ENCODE assay signal across 26 cellular contexts in genomic region chr1:230926182-230926581, GRCh38. TPM values are rescaled to one million over a fixed set of nuclear protein-coding genes. Genes with fewer than 3 reads are reported as not detected.
DNase-seq lines count a peak whose midpoint lies in the region; ATAC-seq, FAIRE-seq and TF ChIP-seq lines count a peak whose summit lies in the region.
"Had no signal": no experiment of that assay in that cellular context is flagged by ENCODE, and none has a peak within 500 bp of the region (broad histone marks: within the 10 kb centered on the region; RNA-seq: fewer than 3 reads in every experiment).

No MANE protein-coding gene starts in this region.

- peak overlapping the region; percentile 9 for H3K27ac Mint-ChIP-seq in CD4-positive, alpha-beta T cell
- H3K27ac Mint-ChIP-seq in Caco-2 (ENCODE audit: unreplicated experiment) = peak overlapping the region; percentile 67
- H3K27ac Mint-ChIP-seq: CD8-positive, alpha-beta T cell had no signal

- no peak for TF ChIP-seq EP300 in HepG2 (IDR thresholded peaks at IDR 0.05; ENCODE audit: low read depth in 2 of 2, low read length in 2 of 2)
- TF ChIP-seq EP300 in HepG2 (CRISPR knock-in tag; IDR thresholded peaks at IDR 0.05; ENCODE audit: borderline replicate concordance) = no peak

- intact Hi-C loops in CD4-positive, alpha-beta T cell (cut with DNase I, micrococcal nuclease) = no loop called here
- intact Hi-C loops in Caco-2 (cut with micrococcal nuclease; ENCODE audit: unreplicated experiment) (no loop called here), gastrocnemius medialis (cut with DNase I; ENCODE audit: low total_unique reads) (no loop called here), HepG2 (cut with micrococcal nuclease; ENCODE audit: unreplicated experiment) (no loop called here)

- BruUV-seq in Caco-2 (replicated peaks; lab: Mats Ljungman, UMichigan) = no TSS peak
- no TSS peak for BruUV-seq in HepG2 (replicated peaks; lab: Mats Ljungman, UMichigan)

- H3K9me2 ChIP-seq in hepatocyte (replicated peaks; ENCODE audit: insufficient read depth) = no peaks in the 10 kb centered on the region

- H3K36me3 Mint-ChIP-seq in CD4-positive, alpha-beta T cell (ENCODE audit: low read depth) = peaks cover 90% of the 10 kb centered on the region
- H3K36me3 Mint-ChIP-seq in Caco-2 (ENCODE audit: insufficient read depth, unreplicated experiment) = peaks cover 86% of the 10 kb centered on the region

- no peaks in the 10 kb centered on the region for H3K9me3 Mint-ChIP-seq in CD4-positive, alpha-beta T cell
- peaks cover 11% of the 10 kb centered on the region for H3K9me3 Mint-ChIP-seq in Caco-2 (ENCODE audit: unreplicated experiment)
- H3K9me3 Mint-ChIP-seq: CD14-positive monocyte; CD4-positive, CD25-positive, alpha-beta regulatory T cell; CD8-positive, alpha-beta T cell had no signal

- no peak overlapping the region for H3K27ac ChIP-seq in CD4-positive, alpha-beta T cell (ENCODE audit: low read depth, low read length)
- H3K27ac ChIP-seq in hepatocyte = peak overlapping the region; percentile 78
- H3K27ac ChIP-seq in gastrocnemius medialis = no peak overlapping the region
- H3K27ac ChIP-seq in HepG2 (ENCODE audit: extremely low read length, insufficient read depth, low read length) = no peak overlapping the region
- H3K27ac ChIP-seq: BLaER1 had no signal

- peaks cover 2% of the 10 kb centered on the region for H3K36me3 ChIP-seq in Caco-2 (ENCODE audit: control insufficient read depth, insufficient read depth, low read length)
- H3K36me3 ChIP-seq in hepatocyte (replicated peaks; ENCODE audit: insufficient read depth, low read depth) = no peaks in the 10 kb centered on the region
- peaks cover 0 to 53% of the 10 kb centered on the region in 2 donors for H3K36me3 ChIP-seq in gastrocnemius medialis
- peaks cover 2 to 29% of the 10 kb centered on the region in 2 experiments; a peak in 3 of 5 replicates for H3K36me3 ChIP-seq in HepG2 (replicated peaks in 1 of 2; ENCODE audit: control insufficient read depth in 1 of 2, insufficient read depth in 2 of 2, low read length in 2 of 2)

- H3K9me3 ChIP-seq in CD4-positive, alpha-beta T cell (ENCODE audit: control insufficient read depth, low read length) = no peaks in the 10 kb centered on the region
- H3K9me3 ChIP-seq in Caco-2 = 0 out of 2 replicates have a peak, but pooled peaks cover 3% of the 10 kb centered on the region
- H3K9me3 ChIP-seq in hepatocyte (ENCODE audit: low read depth) = no peaks in the 10 kb centered on the region
- H3K9me3 ChIP-seq in gastrocnemius medialis = no peaks in the 10 kb centered on the region
- H3K9me3 ChIP-seq in HepG2 (ENCODE audit: low read length) = no peaks in the 10 kb centered on the region
- H3K9me3 ChIP-seq: BE2C, BLaER1 had no signal

- CTCF ChIA-PET in CD4-positive, alpha-beta T cell (lab: Charles Lee) = no interaction called here
- CTCF ChIA-PET in Caco-2 (lab: Charles Lee) = interaction anchor here (0.6 to 1.2 kb wide), 3 partner anchors 13 to 1367 kb away, joined by 3 to 6 read pairs (median 3); partner anchors contain the start of genes ARV1 and TTC13
- CTCF ChIA-PET in HepG2 (lab: Yijun Ruan, JAX; ENCODE audit: low intra/inter-chr PET ratio, low total read pairs) = no interaction called here

- no peaks in the 10 kb centered on the region for H3K4me1 Mint-ChIP-seq in CD4-positive, alpha-beta T cell (ENCODE audit: low read depth)
- peaks cover 22% of the 10 kb centered on the region for H3K4me1 Mint-ChIP-seq in Caco-2 (ENCODE audit: low read depth, unreplicated experiment)
- H3K4me1 Mint-ChIP-seq: CD14-positive monocyte had no signal

- TF ChIP-seq POLR2A in gastrocnemius medialis (IDR thresholded peaks at IDR 0.05) (no peak), HepG2 (IDR thresholded peaks at IDR 0.05; ENCODE audit: insufficient read depth in 1 of 2, low read depth in 2 of 2, low read length in 2 of 2) (no peak)

- H3K79me2 ChIP-seq in hepatocyte (no peaks in the 10 kb centered on the region), HepG2 (ENCODE audit: insufficient read depth, low read length) (no peaks in the 10 kb centered on the region)

- DNase-seq in CD4-positive, alpha-beta T cell = no peak
- no peak for DNase-seq in Caco-2
- no peak for DNase-seq in hepatocyte (ENCODE audit: low spot score)
- DNase-seq in retinal pigment epithelial cell (ENCODE audit: low read depth) = peak; percentile 65
- DNase-seq in gastrocnemius medialis = no peak
- DNase-seq in RPMI8226 = no peak
- DNase-seq in HepG2 (ENCODE audit: low spot score) = no peak
- DNase-seq in HPDE6-E6E7 (ENCODE audit: extremely low spot score) = no peak
- DNase-seq: 8988T; ACHN; BE2C; C1 segment of cervical spinal cord; CD4-positive, CD25-positive, alpha-beta regulatory T cell; CD8-positive, alpha-beta T cell; DMS 273 treated with DMSO at 0.1 percent for 48 hours; DMS153; DMS53; DMS79; DND-41; EL; GDM1 had no signal

- H3K27me3 ChIP-seq in CD4-positive, alpha-beta T cell (ENCODE audit: control insufficient read depth, insufficient read depth, low read length) = no peaks in the 10 kb centered on the region
- no peaks in the 10 kb centered on the region for H3K27me3 ChIP-seq in Caco-2 (replicated peaks; ENCODE audit: control insufficient read depth, insufficient read depth, low read length)
- H3K27me3 ChIP-seq in hepatocyte = no peaks in the 10 kb centered on the region
- H3K27me3 ChIP-seq in gastrocnemius medialis = no peaks in the 10 kb centered on the region
- no peaks in the 10 kb centered on the region for H3K27me3 ChIP-seq in HepG2 (ENCODE audit: control insufficient read depth in 1 of 2, insufficient read depth in 2 of 2, low read length in 2 of 2)
- H3K27me3 ChIP-seq: BE2C, BLaER1 had no signal

- H3K4me2 ChIP-seq in hepatocyte = no peak overlapping the region
- no peak overlapping the region for H3K4me2 ChIP-seq in HepG2 (ENCODE audit: low read depth, low read length)
- H3K4me2 ChIP-seq: BLaER1 had no signal

- H3K4me1 ChIP-seq in Caco-2 (peaks cover 19% of the 10 kb centered on the region), hepatocyte (ENCODE audit: insufficient read depth) (no peaks in the 10 kb centered on the region), gastrocnemius medialis (no peaks in the 10 kb centered on the region), HepG2 (ENCODE audit: insufficient read depth, low read length) (no peaks in the 10 kb centered on the region)
- H3K4me1 ChIP-seq: BE2C, BLaER1 had no signal

- WGBS in hepatocyte (ENCODE audit: low lambda C conversion rate, missing lambda C conversion rate) = 86% methylated on average over 5 of the region's 5 CpGs
- WGBS in HepG2 (ENCODE audit: low lambda C conversion rate) = 97% methylated on average over 5 of the region's 5 CpGs

- FAIRE-seq in HepG2 (lab: Jason Lieb, UNC) = no peak
- FAIRE-seq: A204.1, GM12891, GM19239 had no signal

- ATAC-seq in CD4-positive, alpha-beta T cell (ENCODE audit: poor library complexity) = no peak
- ATAC-seq in gastrocnemius medialis (no peak), HepG2 (no peak)
- ATAC-seq: CD8-positive, alpha-beta T cell had no signal

- no peak overlapping the region for H2AFZ ChIP-seq in hepatocyte
- no peak overlapping the region for H2AFZ ChIP-seq in HepG2 (ENCODE audit: low read length)

- no peak for TF ChIP-seq CTCF in CD4-positive, alpha-beta T cell (IDR thresholded peaks at IDR 0.05)
- TF ChIP-seq CTCF in Caco-2 (IDR thresholded peaks at IDR 0.05; ENCODE audit: insufficient read depth in 1 of 2, low read depth in 1 of 2, low read length in 1 of 2, severe bottlenecking in 1 of 2, unreplicated experiment in 1 of 2) (no peak), hepatocyte (IDR thresholded peaks at IDR 0.05; ENCODE audit: poor library complexity) (no peak), retinal pigment epithelial cell (conservative IDR thresholded peaks at IDR 0.05; ENCODE audit: low read depth, low read length) (no peak), gastrocnemius medialis (IDR thresholded peaks at IDR 0.05 in 4 of 5, conservative IDR thresholded peaks at IDR 0.05 in 1 of 5) (no peak), HepG2 (CRISPR knock-in tag; IDR thresholded peaks at IDR 0.05) (no peak)

- TF ChIP-seq RAD21 in HepG2 (CRISPR knock-in tag; IDR thresholded peaks at IDR 0.05) = no peak

- H4K20me1 ChIP-seq in hepatocyte (ENCODE audit: insufficient read depth, poor library complexity, severe bottlenecking) (no peaks in the 10 kb centered on the region), HepG2 (ENCODE audit: insufficient read depth, low read length) (no peaks in the 10 kb centered on the region)
- H4K20me1 ChIP-seq: BLaER1 had no signal

- H3K9ac ChIP-seq in HepG2 (ENCODE audit: insufficient read depth, low read depth, low read length) = no peak overlapping the region
- H3K9ac ChIP-seq: BLaER1 had no signal

- in situ Hi-C loops in gastrocnemius medialis (cut with MboI; ENCODE audit: low sequenced_read_pairs in 4 of 4) (loop anchor here in 2 of 4 donors (10.0 to 25.0 kb wide), 2 partner anchors 131 to 286 kb away; no protein-coding TSS in a partner anchor), HepG2 (cut with HindIII; ENCODE audit: extremely low pct_ligation_motif_present, low pct_unique_long_range_greater_than_20kb) (no loop called here)

- no peaks in the 10 kb centered on the region for H3K27me3 Mint-ChIP-seq in CD4-positive, alpha-beta T cell
- H3K27me3 Mint-ChIP-seq in Caco-2 (ENCODE audit: insufficient read depth, unreplicated experiment) = no peaks in the 10 kb centered on the region
- H3K27me3 Mint-ChIP-seq: CD4-positive, CD25-positive, alpha-beta regulatory T cell had no signal

- H3K4me3 Mint-ChIP-seq in CD4-positive, alpha-beta T cell = no peak overlapping the region
- H3K4me3 Mint-ChIP-seq in Caco-2 (ENCODE audit: unreplicated experiment) = peak overlapping the region; percentile 3
- H3K4me3 Mint-ChIP-seq: CD14-positive monocyte; CD4-positive, CD25-positive, alpha-beta regulatory T cell; CD8-positive, alpha-beta T cell had no signal

- H3K4me3 ChIP-seq in Caco-2 (ENCODE audit: low read depth, low read length) = no peak overlapping the region
- H3K4me3 ChIP-seq in hepatocyte = no peak overlapping the region
- H3K4me3 ChIP-seq in retinal pigment epithelial cell (ENCODE audit: low read length) = no peak overlapping the region
- no peak overlapping the region for H3K4me3 ChIP-seq in gastrocnemius medialis
- no peak overlapping the region for H3K4me3 ChIP-seq in HepG2 (replicated peaks in 1 of 3; ENCODE audit: insufficient read depth in 1 of 3, low read depth in 2 of 3, low read length in 3 of 3)
- H3K4me3 ChIP-seq: BLaER1 had no signal

- POLR2A ChIA-PET in CD4-positive, alpha-beta T cell (lab: Charles Lee) = no interaction called here
- POLR2A ChIA-PET in Caco-2 (lab: Charles Lee) (interaction anchor here (0.7 to 1.7 kb wide), 2 partner anchors 13 to 43 kb away, joined by 3 to 6 read pairs; no protein-coding TSS in a partner anchor), HepG2 (lab: Yijun Ruan, JAX) (no interaction called here)

RNA-seq across cellular contexts. Expression of gene TTC13, which starts 52.5 kb away (rescaled TPM):
- 10 to 100 TPM; 24.9 to 25.0 TPM for total RNA-seq in CD4-positive, alpha-beta T cell
- total RNA-seq in Caco-2 (2022) (55.8 and 57.6 TPM in 2 replicates), hepatocyte (11.5 and 14.9 TPM in 2 replicates), gastrocnemius medialis (10 to 100 TPM; 16.0 to 36.0 (median 22.7) TPM), HepG2 (2016; rRNA removed; fragmentation: Illumina TruSeq; extraction: Trizol) (8.1 and 15.9 TPM in 2 replicates)
- polyA plus RNA-seq in hepatocyte (9.7 and 13.0 TPM in 2 replicates), HepG2 (2011; rRNA removed) (5.8 and 6.8 TPM in 2 replicates)
- total RNA-seq in HepG2 (2016; cell fraction: cytosol; rRNA removed; fragmentation: Illumina TruSeq; extraction: Trizol; ENCODE audit: low read depth) = 5.1 and 6.8 TPM in 2 replicates
- total RNA-seq in HepG2 (2016; cell fraction: insoluble cytoplasmic fraction; rRNA removed; fragmentation: Illumina TruSeq; extraction: Trizol) = 8.3 and 16.6 TPM in 2 replicates
- total RNA-seq in HepG2 (2016; cell fraction: membrane; rRNA removed; fragmentation: Illumina TruSeq; extraction: Trizol) = 4.1 and 6.5 TPM in 2 replicates
- total RNA-seq in HepG2 (2016; cell fraction: nucleus; rRNA removed; fragmentation: Illumina TruSeq; extraction: Trizol) = 24.6 and 28.8 TPM in 2 replicates
- polyA plus RNA-seq in HepG2 (2011; cell fraction: cytosol; rRNA removed) = 2.4 and 3.9 TPM in 2 replicates
- polyA plus RNA-seq in HepG2 (2011; cell fraction: nucleus; rRNA removed) = 6.3 and 11.1 TPM in 2 replicates
- 8.6 and 10.6 TPM in 2 replicates for polyA plus RNA-seq in HepG2 (2012)
- polyA plus RNA-seq in HepG2 (2016; cell fraction: cytosol; fragmentation: Illumina TruSeq; extraction: Trizol; ENCODE audit: low read depth) = 1.1 and 1.5 TPM in 2 replicates
- 6.1 and 7.4 TPM in 2 replicates for polyA plus RNA-seq in HepG2 (2016; cell fraction: insoluble cytoplasmic fraction; fragmentation: Illumina TruSeq; extraction: Trizol; ENCODE audit: low read depth)
- 1.8 TPM in 2 replicates for polyA plus RNA-seq in HepG2 (2016; cell fraction: membrane; fragmentation: Illumina TruSeq; extraction: Trizol; ENCODE audit: low read depth)
- polyA plus RNA-seq in HepG2 (2016; cell fraction: nucleus; fragmentation: Illumina TruSeq; extraction: Trizol; ENCODE audit: insufficient read depth, low read depth) = 27.2 and 32.9 TPM in 2 replicates
- 4.8 and 10.9 TPM in 2 replicates for polyA minus RNA-seq in HepG2 (2011; rRNA and poly(A)+ RNA removed; ENCODE audit: low replicate concordance)
- 5.0 and 8.8 TPM in 2 replicates for polyA minus RNA-seq in HepG2 (2011; cell fraction: cytosol; rRNA and poly(A)+ RNA removed)
- 13.3 and 14.2 TPM in 2 replicates for polyA minus RNA-seq in HepG2 (2011; cell fraction: nucleus; rRNA and poly(A)+ RNA removed)

RNA-seq across cellular contexts. Expression of gene ARV1, which starts 52.7 kb away (rescaled TPM):
- total RNA-seq in CD4-positive, alpha-beta T cell = 1 to 10 TPM; 1.5 to 1.8 TPM
- total RNA-seq in Caco-2 (2022) = 8.6 and 9.8 TPM in 2 replicates
- total RNA-seq in hepatocyte = 20.0 and 20.6 TPM in 2 replicates
- 19.9 and 24.4 TPM in 2 replicates for polyA plus RNA-seq in hepatocyte
- 10 to 100 TPM in 2 of 4 donors, 1 to 10 TPM in 2; 7.9 to 21.3 (median 10.5) TPM for total RNA-seq in gastrocnemius medialis
- 8.9 and 15.2 TPM in 2 replicates for total RNA-seq in HepG2 (2016; rRNA removed; fragmentation: Illumina TruSeq; extraction: Trizol)
- 5.6 and 7.1 TPM in 2 replicates for total RNA-seq in HepG2 (2016; cell fraction: cytosol; rRNA removed; fragmentation: Illumina TruSeq; extraction: Trizol; ENCODE audit: low read depth)
- total RNA-seq in HepG2 (2016; cell fraction: insoluble cytoplasmic fraction; rRNA removed; fragmentation: Illumina TruSeq; extraction: Trizol) = 11.8 and 14.9 TPM in 2 replicates
- 8.0 and 10.1 TPM in 2 replicates for total RNA-seq in HepG2 (2016; cell fraction: membrane; rRNA removed; fragmentation: Illumina TruSeq; extraction: Trizol)
- 11.2 and 15.6 TPM in 2 replicates for total RNA-seq in HepG2 (2016; cell fraction: nucleus; rRNA removed; fragmentation: Illumina TruSeq; extraction: Trizol)
- 11.7 and 13.0 TPM in 2 replicates for polyA plus RNA-seq in HepG2 (2011; rRNA removed)
- polyA plus RNA-seq in HepG2 (2011; cell fraction: cytosol; rRNA removed) = 6.0 and 9.4 TPM in 2 replicates
- polyA plus RNA-seq in HepG2 (2011; cell fraction: nucleus; rRNA removed) = 2.8 and 4.7 TPM in 2 replicates
- 8.5 and 11.7 TPM in 2 replicates for polyA plus RNA-seq in HepG2 (2012)
- polyA plus RNA-seq in HepG2 (2016; cell fraction: cytosol; fragmentation: Illumina TruSeq; extraction: Trizol; ENCODE audit: low read depth) = 5.4 and 5.6 TPM in 2 replicates
- 13.8 and 15.6 TPM in 2 replicates for polyA plus RNA-seq in HepG2 (2016; cell fraction: insoluble cytoplasmic fraction; fragmentation: Illumina TruSeq; extraction: Trizol; ENCODE audit: low read depth)
- polyA plus RNA-seq in HepG2 (2016; cell fraction: membrane; fragmentation: Illumina TruSeq; extraction: Trizol; ENCODE audit: low read depth) = 7.2 and 7.5 TPM in 2 replicates
- 26.0 and 27.4 TPM in 2 replicates for polyA plus RNA-seq in HepG2 (2016; cell fraction: nucleus; fragmentation: Illumina TruSeq; extraction: Trizol; ENCODE audit: insufficient read depth, low read depth)
- 1.4 and 8.7 TPM in 2 replicates for polyA minus RNA-seq in HepG2 (2011; rRNA and poly(A)+ RNA removed; ENCODE audit: low replicate concordance)
- 3.4 and 4.6 TPM in 2 replicates for polyA minus RNA-seq in HepG2 (2011; cell fraction: cytosol; rRNA and poly(A)+ RNA removed)
- 4.0 and 5.0 TPM in 2 replicates for polyA minus RNA-seq in HepG2 (2011; cell fraction: nucleus; rRNA and poly(A)+ RNA removed)

RNA-seq across cellular contexts. Expression of gene C1orf198, which starts 57.9 kb away (rescaled TPM):
- total RNA-seq in CD4-positive, alpha-beta T cell = 1 to 10 TPM; 2.2 TPM
- 80.1 and 92.2 TPM in 2 replicates for total RNA-seq in Caco-2 (2022)
- 54.1 and 56.9 TPM in 2 replicates for total RNA-seq in hepatocyte
- 41.4 and 50.1 TPM in 2 replicates for polyA plus RNA-seq in hepatocyte
- 100 to 1,000 TPM; 281 to 590 (median 339) TPM for total RNA-seq in gastrocnemius medialis
- 13.4 and 16.0 TPM in 2 replicates for total RNA-seq in HepG2 (2016; rRNA removed; fragmentation: Illumina TruSeq; extraction: Trizol)
- total RNA-seq in HepG2 (2016; cell fraction: cytosol; rRNA removed; fragmentation: Illumina TruSeq; extraction: Trizol; ENCODE audit: low read depth) = 1.5 and 2.5 TPM in 2 replicates
- total RNA-seq in HepG2 (2016; cell fraction: insoluble cytoplasmic fraction; rRNA removed; fragmentation: Illumina TruSeq; extraction: Trizol) = 13.4 and 14.5 TPM in 2 replicates
- 8.6 and 8.8 TPM in 2 replicates for total RNA-seq in HepG2 (2016; cell fraction: membrane; rRNA removed; fragmentation: Illumina TruSeq; extraction: Trizol)
- 8.3 and 9.9 TPM in 2 replicates for total RNA-seq in HepG2 (2016; cell fraction: nucleus; rRNA removed; fragmentation: Illumina TruSeq; extraction: Trizol)
- polyA plus RNA-seq in HepG2 (2011; rRNA removed) = 12.7 and 13.7 TPM in 2 replicates
- 11.3 and 13.6 TPM in 2 replicates for polyA plus RNA-seq in HepG2 (2011; cell fraction: cytosol; rRNA removed)
- polyA plus RNA-seq in HepG2 (2011; cell fraction: nucleus; rRNA removed) = 16.2 and 18.1 TPM in 2 replicates
- 8.9 and 9.1 TPM in 2 replicates for polyA plus RNA-seq in HepG2 (2012)
- 1.5 and 1.6 TPM in 2 replicates for polyA plus RNA-seq in HepG2 (2016; cell fraction: cytosol; fragmentation: Illumina TruSeq; extraction: Trizol; ENCODE audit: low read depth)
- 19.1 and 21.4 TPM in 2 replicates for polyA plus RNA-seq in HepG2 (2016; cell fraction: insoluble cytoplasmic fraction; fragmentation: Illumina TruSeq; extraction: Trizol; ENCODE audit: low read depth)
- polyA plus RNA-seq in HepG2 (2016; cell fraction: membrane; fragmentation: Illumina TruSeq; extraction: Trizol; ENCODE audit: low read depth) = 6.0 and 6.2 TPM in 2 replicates
- polyA plus RNA-seq in HepG2 (2016; cell fraction: nucleus; fragmentation: Illumina TruSeq; extraction: Trizol; ENCODE audit: insufficient read depth, low read depth) = 16.8 and 17.0 TPM in 2 replicates
- polyA minus RNA-seq in HepG2 (2011; rRNA and poly(A)+ RNA removed; ENCODE audit: low replicate concordance) = 15.9 and 27.8 TPM in 2 replicates
- polyA minus RNA-seq in HepG2 (2011; cell fraction: cytosol; rRNA and poly(A)+ RNA removed) = 14.3 and 14.7 TPM in 2 replicates
- 12.6 and 12.7 TPM in 2 replicates for polyA minus RNA-seq in HepG2 (2011; cell fraction: nucleus; rRNA and poly(A)+ RNA removed)
